ENCODE assay signal across 8 cellular contexts in the genomic region with DNA sequence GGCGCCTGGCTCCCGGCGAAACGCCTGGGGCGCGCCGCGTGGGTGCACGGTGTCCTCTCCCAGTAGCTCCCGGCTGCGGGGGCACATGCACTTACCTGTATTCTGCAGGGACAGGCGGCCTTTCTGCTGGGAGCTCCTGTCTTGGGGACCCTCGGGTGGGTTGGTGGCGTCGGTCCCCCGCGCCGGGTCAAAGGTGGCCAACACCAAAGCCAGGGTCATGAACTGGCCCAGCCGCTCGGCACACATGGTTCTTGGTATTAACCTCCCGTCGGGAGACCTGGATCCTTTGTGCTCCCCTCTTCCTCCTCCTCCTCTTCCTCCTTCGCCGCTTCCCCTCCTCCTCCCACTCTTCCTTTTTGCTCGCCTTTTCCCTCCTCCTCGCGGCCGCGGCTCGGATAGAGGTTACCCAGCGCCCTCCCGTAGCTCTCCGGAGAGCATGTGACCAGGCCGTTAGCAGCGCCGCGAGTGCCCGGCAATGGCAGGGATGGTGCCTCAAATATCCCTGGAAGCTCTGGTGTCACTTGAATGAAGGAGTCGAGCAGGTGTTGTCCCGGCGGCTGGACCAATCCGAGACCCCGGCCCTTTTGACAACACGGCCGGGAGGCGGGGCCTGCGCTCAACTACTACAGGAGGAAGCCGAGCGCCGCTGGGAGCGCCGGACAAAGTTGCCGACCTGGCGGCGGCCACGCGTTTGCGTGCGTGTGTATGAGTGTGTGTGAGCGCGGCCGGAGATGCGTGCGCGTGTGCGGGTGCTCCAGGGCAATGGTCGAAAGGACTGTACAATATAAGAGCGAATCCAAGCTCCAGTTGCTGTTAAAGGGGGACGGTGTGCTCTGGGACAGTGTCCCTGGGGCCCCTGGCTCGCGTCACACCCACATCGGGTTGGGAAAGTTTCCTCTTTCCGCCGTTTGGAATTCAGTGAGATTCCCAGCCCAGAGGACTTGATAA. TPM values are rescaled to one million over a fixed set of nuclear protein-coding genes. Genes with fewer than 3 reads are reported as not detected.
A peak's percentile ranks its signal among the peaks of the same experiment; 100 is the strongest.
DNase-seq lines count a peak whose midpoint lies in the region; ATAC-seq and TF ChIP-seq lines count a peak whose summit lies in the region.

STC2 (minus strand) TSS at position 467 of the 948 bp plus-strand sequence; CDS start at position 246, 221 bp downstream.

- no peaks in the 10 kb centered on the region for H3K27me3 ChIP-seq in SK-N-SH (ENCODE audit: insufficient read depth)
- peaks cover 68% of the 10 kb centered on the region for H3K27me3 ChIP-seq in ectodermal cell (ENCODE audit: control insufficient read depth, insufficient read depth, low read length, poor library complexity, severe bottlenecking)
- H3K27me3 ChIP-seq in lower lobe of right lung (ENCODE audit: low read depth) = peaks cover 76% of the 10 kb centered on the region

- H3K9me3 ChIP-seq in SK-N-SH (no peaks in the 10 kb centered on the region), ectodermal cell (ENCODE audit: control insufficient read depth, low read length) (no peaks in the 10 kb centered on the region), lower lobe of right lung (no peaks in the 10 kb centered on the region)

- H3K27ac ChIP-seq in SK-N-SH (ENCODE audit: low read depth in 2 of 2, low read length in 1 of 2) (peak within 1 kb of the TSS; percentile 45 to 65; a peak in 1 of 4 replicates), ectodermal cell (ENCODE audit: insufficient read depth, low read depth, low read length, poor library complexity, severe bottlenecking) (no peak within 1 kb of the TSS), lower lobe of right lung (peak within 1 kb of the TSS; percentile 13)

- ATAC-seq in GM21723 (IDR thresholded peaks at IDR 0.05; ENCODE audit: unreplicated experiment) = peak; percentile 54
- ATAC-seq in lower lobe of right lung = peak in 1 of 2 donors; percentile 33
- no peak for ATAC-seq in stimulated activated memory B cell treated with anti-CD40 and anti-IgM and Interleukin-4, amounts not matched to agents 10 μg/mL and 1 μg/mL and 100 μg/mL, for 72 hours

- H3K4me1 ChIP-seq in SK-N-SH (ENCODE audit: control insufficient read depth in 1 of 2, insufficient read depth in 2 of 2, low read depth in 1 of 2, low read length in 1 of 2) (peaks cover 17 to 52% of the 10 kb centered on the region in 2 experiments; a peak in 3 of 4 replicates), ectodermal cell (ENCODE audit: control insufficient read depth, insufficient read depth, low read length) (peaks cover 29% of the 10 kb centered on the region), lower lobe of right lung (peaks cover 56% of the 10 kb centered on the region)

- TF ChIP-seq RAD21 in SK-N-SH (IDR thresholded peaks at IDR 0.05; ENCODE audit: low read length) = no peak

- peak within 1 kb of the TSS; percentile 69 for H2AFZ ChIP-seq in SK-N-SH (ENCODE audit: low read depth)

- H3K36me3 ChIP-seq in SK-N-SH (replicated peaks in 1 of 2; ENCODE audit: control insufficient read depth in 1 of 2, insufficient read depth in 2 of 2, low read length in 1 of 2) (peaks cover 0 to 2% of the 10 kb centered on the region in 2 experiments), ectodermal cell (ENCODE audit: control insufficient read depth, insufficient read depth, low read length) (no peaks in the 10 kb centered on the region), lower lobe of right lung (no peaks in the 10 kb centered on the region)

- H3K4me2 ChIP-seq in SK-N-SH = peak within 1 kb of the TSS; percentile 75

- no peak for TF ChIP-seq EP300 in SK-N-SH (IDR thresholded peaks at IDR 0.05; ENCODE audit: borderline replicate concordance in 1 of 2, low read depth in 1 of 2, low read length in 1 of 2)

- peaks cover 20% of the 10 kb centered on the region for H3K4me1 Mint-ChIP-seq in stimulated activated memory B cell treated with anti-CD40 and anti-IgM and Interleukin-4, amounts not matched to agents 10 μg/mL and 1 μg/mL and 100 μg/mL, for 72 hours

- H3K9me2 ChIP-seq in SK-N-SH = no peaks in the 10 kb centered on the region

- in situ Hi-C loops in KBM-7 (cut with MboI; ENCODE audit: low pct_unique_long_range_greater_than_20kb, low sequenced_read_pairs) = no loop called here

- no peak for TF ChIP-seq CTCF in SK-N-SH (IDR thresholded peaks at IDR 0.05)
- no peak for TF ChIP-seq CTCF in lower lobe of right lung (IDR thresholded peaks at IDR 0.05)

- H3K36me3 Mint-ChIP-seq in stimulated activated memory B cell treated with anti-CD40 and anti-IgM and Interleukin-4, amounts not matched to agents 10 μg/mL and 1 μg/mL and 100 μg/mL, for 72 hours = no peaks in the 10 kb centered on the region

- peaks cover 17% of the 10 kb centered on the region for H3F3A ChIP-seq in SK-N-SH (replicated peaks; ENCODE audit: insufficient read depth)

- peak within 1 kb of the TSS; percentile 57 for H3K4me3 ChIP-seq in SK-N-SH (ENCODE audit: low read depth in 2 of 2, low read length in 1 of 2)
- H3K4me3 ChIP-seq in ectodermal cell (ENCODE audit: insufficient read depth, low read depth, low read length) = peak within 1 kb of the TSS; percentile 64
- H3K4me3 ChIP-seq in lower lobe of right lung = peak within 1 kb of the TSS; percentile 51

- peaks cover 7% of the 10 kb centered on the region for H3K9me3 Mint-ChIP-seq in stimulated activated memory B cell treated with anti-CD40 and anti-IgM and Interleukin-4, amounts not matched to agents 10 μg/mL and 1 μg/mL and 100 μg/mL, for 72 hours

- H3K27me3 Mint-ChIP-seq in stimulated activated memory B cell treated with anti-CD40 and anti-IgM and Interleukin-4, amounts not matched to agents 10 μg/mL and 1 μg/mL and 100 μg/mL, for 72 hours = peaks cover 85% of the 10 kb centered on the region

- H3K27ac Mint-ChIP-seq in stimulated activated memory B cell treated with anti-CD40 and anti-IgM and Interleukin-4, amounts not matched to agents 10 μg/mL and 1 μg/mL and 100 μg/mL, for 72 hours = no peak within 1 kb of the TSS

- CTCF ChIA-PET in SK-N-SH (lab: Yijun Ruan, JAX) = interaction anchor here (0.6 to 13.7 kb wide), 6 partner anchors 13 to 989 kb away, joined by 3 to 503 read pairs (median 8); partner anchors contain the start of gene ATP6V0E1

- H3K9ac ChIP-seq in SK-N-SH = peak within 1 kb of the TSS; percentile 59

- POLR2A ChIA-PET in SK-N-SH (lab: Yijun Ruan, JAX) = interaction anchor here (0.6 to 6.0 kb wide), 13 partner anchors 8 to 1954 kb away, joined by 3 to 40 read pairs (median 4); partner anchors contain the start of gene DUSP1

- H4K20me1 ChIP-seq in SK-N-SH (ENCODE audit: insufficient read depth) = no peaks in the 10 kb centered on the region

- H3K79me2 ChIP-seq in SK-N-SH (ENCODE audit: insufficient read depth) = peaks cover 16% of the 10 kb centered on the region

- H3K4me3 Mint-ChIP-seq in stimulated activated memory B cell treated with anti-CD40 and anti-IgM and Interleukin-4, amounts not matched to agents 10 μg/mL and 1 μg/mL and 100 μg/mL, for 72 hours = peak within 1 kb of the TSS; percentile 28

- intact Hi-C loops in lower lobe of right lung (cut with DNase I) = no loop called here

- WGBS in SK-N-SH (ENCODE audit: low lambda C conversion rate) = under 1% methylated on average over 41 of the region's 74 CpGs
- WGBS in ectodermal cell, 2 experiments = 0% methylated on average over 74 of the region's 74 CpGs

- DNase-seq in ELF-1 (ENCODE audit: low read depth, low spot score) = peak; percentile 98
- peak; percentile 95 for DNase-seq in KBM-7
- DNase-seq in SK-N-SH = peak; percentile 88
- DNase-seq in lower lobe of right lung = peak; percentile 62
- no peak for DNase-seq in activated effector memory CD4-positive, alpha-beta T cell treated with Interleukin-2 at 50 U/mL for 16 hours

TF ChIP-seq in SK-N-SH, 30 proteins besides CTCF, POLR2A, EP300 and RAD21 (continues in another document):
- TF ChIP-seq REST (IDR thresholded peaks at IDR 0.05; ENCODE audit: low read depth, low read length) = no peak
- TF ChIP-seq TAF1 (IDR thresholded peaks at IDR 0.05; ENCODE audit: borderline replicate concordance, low read depth, low read length) = no peak
- TF ChIP-seq FOXM1 (IDR thresholded peaks at IDR 0.05; ENCODE audit: low read depth) = no peak
- no peak for TF ChIP-seq TEAD4 (IDR thresholded peaks at IDR 0.05; ENCODE audit: borderline replicate concordance, insufficient read depth)
- TF ChIP-seq RCOR1 (IDR thresholded peaks at IDR 0.05; ENCODE audit: low read length) = no peak
- peak; percentile 63 for TF ChIP-seq MAX (IDR thresholded peaks at IDR 0.05; ENCODE audit: low read depth)
- TF ChIP-seq EZH2phosphoT487 (IDR thresholded peaks at IDR 0.05; ENCODE audit: borderline replicate concordance, low read depth) = no peak

RNA-seq across cellular contexts. Expression of gene STC2, which starts in this region (rescaled TPM):
- polyA plus RNA-seq in SK-N-SH (2012; rRNA removed) = 5.9 and 9.1 TPM in 2 replicates
- 4.7 and 5.4 TPM in 2 replicates for polyA plus RNA-seq in SK-N-SH (2012; cell fraction: cytosol; rRNA removed)
- polyA plus RNA-seq in SK-N-SH (2012; cell fraction: nucleus; rRNA removed) = 6.4 and 6.8 TPM in 2 replicates
- 12.1 TPM for polyA plus RNA-seq in ectodermal cell (2013, experiment 1 of 4)
- 12.8 TPM for polyA plus RNA-seq in ectodermal cell (2013, experiment 2 of 4)
- polyA plus RNA-seq in ectodermal cell (2013, experiment 3 of 4) = 10.3 TPM
- polyA plus RNA-seq in ectodermal cell (2013, experiment 4 of 4) = 9.4 TPM
- 10.8 TPM for total RNA-seq in lower lobe of right lung
